34 cellular contexts compared by ENCODE assay signal in the genomic region with DNA sequence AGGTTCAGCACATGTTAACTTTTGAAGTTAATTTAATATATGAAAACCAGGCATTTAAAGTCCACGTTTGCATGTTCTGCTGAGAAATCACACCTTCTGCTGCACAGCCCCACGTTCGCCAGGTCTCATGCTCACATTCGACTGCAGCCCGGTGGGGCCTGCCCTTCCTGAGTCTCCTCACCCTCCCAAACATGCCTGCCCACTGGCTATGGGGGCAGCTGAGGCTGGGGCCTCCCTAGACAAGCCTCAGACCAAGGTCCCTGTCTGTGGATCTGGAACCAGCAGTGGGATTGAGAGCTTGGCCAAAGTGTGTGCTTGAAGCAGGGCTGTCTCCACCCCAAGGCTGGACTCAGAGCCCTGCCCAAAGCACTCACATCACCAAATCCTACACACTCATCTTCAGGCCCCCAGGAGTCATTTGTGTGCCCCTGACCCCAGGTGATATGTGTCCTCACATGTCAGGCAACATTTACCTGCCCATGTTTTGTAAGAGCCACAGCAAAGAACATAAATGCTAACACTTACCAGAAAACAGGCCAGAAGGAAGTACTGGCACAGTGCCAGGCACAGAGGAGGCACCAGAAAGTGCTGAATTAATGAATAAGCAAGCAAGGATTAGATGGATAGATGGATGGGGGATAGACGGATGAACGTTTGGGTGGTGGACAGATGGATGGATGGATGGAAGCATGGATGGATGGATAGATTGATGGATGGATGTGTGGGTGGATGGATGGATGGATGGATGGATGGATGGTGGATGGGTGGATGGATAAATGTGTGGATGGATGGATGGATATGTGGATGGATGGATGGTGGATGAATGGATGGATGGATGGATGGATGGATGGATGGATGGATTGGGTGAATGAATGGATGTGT.
"Had no signal": no experiment of that assay in that cellular context is flagged by ENCODE, and none has a peak within 500 bp of the region (broad histone marks: within the 10 kb centered on the region; RNA-seq: fewer than 3 reads in every experiment).

No MANE protein-coding gene starts in this region.

- FAIRE-seq: RCC 7860 had no signal

- H3K27me3 Mint-ChIP-seq: activated CD4-positive, alpha-beta memory T cell treated with anti-CD3 and anti-CD28 coated beads, Interleukin-2, amount 10 ng/mL, durations not matched to agents 7 days and 5 days; activated naive CD8-positive, alpha-beta T cell treated with anti-CD3 and anti-CD28 coated beads, Interleukin-2, amount 10 ng/mL, durations not matched to agents 7 days and 5 days had no signal

- H3K27ac Mint-ChIP-seq: activated B cell treated with CpG ODN at 0.5 μM for 24 hours; activated CD4-positive, alpha-beta memory T cell treated with anti-CD3 and anti-CD28 coated beads, Interleukin-2, amount 10 ng/mL, durations not matched to agents 7 days and 5 days; activated CD8-positive, alpha-beta memory T cell treated with anti-CD3 and anti-CD28 coated beads, Interleukin-2, amount 10 ng/mL, durations not matched to agents 7 days and 5 days; activated naive CD4-positive, alpha-beta T cell treated with anti-CD3 and anti-CD28 coated beads, Interleukin-2, amount 50 U/mL, for 24 hours; activated naive CD8-positive, alpha-beta T cell treated with anti-CD3 and anti-CD28 coated beads, Interleukin-2, amount 10 ng/mL, durations not matched to agents 7 days and 5 days had no signal

- H3K4me3 Mint-ChIP-seq: activated B cell treated with CpG ODN at 0.5 μM for 24 hours; activated CD4-positive, alpha-beta memory T cell treated with anti-CD3 and anti-CD28 coated beads, Interleukin-2, amount 10 ng/mL, durations not matched to agents 7 days and 5 days; activated CD8-positive, alpha-beta memory T cell treated with anti-CD3 and anti-CD28 coated beads, Interleukin-2, amount 10 ng/mL, durations not matched to agents 7 days and 5 days; activated naive CD4-positive, alpha-beta T cell treated with anti-CD3 and anti-CD28 coated beads, Interleukin-2, amount 50 U/mL, for 24 hours; activated naive CD8-positive, alpha-beta T cell treated with anti-CD3 and anti-CD28 coated beads, Interleukin-2, amount 10 ng/mL, durations not matched to agents 7 days and 5 days had no signal

- H3K9me3 ChIP-seq: ascending aorta, MG63 had no signal

- DNase-seq: activated B cell treated with CpG ODN at 0.5 μM for 24 hours; activated CD4-positive, alpha-beta memory T cell treated with anti-CD3 and anti-CD28 coated beads, Interleukin-2, amount 10 ng/mL, durations not matched to agents 7 days and 5 days; activated CD4-positive, alpha-beta T cell treated with anti-CD3 and anti-CD28 coated beads for 1 hour; activated CD4-positive, alpha-beta T cell treated with anti-CD3 and anti-CD28 coated beads for 48 hours; activated CD8-positive, alpha-beta memory T cell treated with anti-CD3 and anti-CD28 coated beads for 24 hours; activated CD8-positive, alpha-beta memory T cell treated with anti-CD3 and anti-CD28 coated beads, Interleukin-2, amount 10 ng/mL, durations not matched to agents 7 days and 5 days; activated CD8-positive, alpha-beta memory T cell treated with anti-CD3 and anti-CD28 coated beads, Interleukin-2, amount 50 U/mL, for 48 hours; activated effector memory CD4-positive, alpha-beta T cell treated with anti-CD3 and anti-CD28 coated beads, Interleukin-2, amount 50 U/mL, for 16 hours; activated naive CD4-positive, alpha-beta T cell treated with Interleukin-2 at 50 U/mL for 16 hours; activated naive CD8-positive, alpha-beta T cell treated with anti-CD3 and anti-CD28 coated beads, Interleukin-2, amount 10 ng/mL, durations not matched to agents 7 days and 5 days; activated T-cell treated with anti-CD3 and anti-CD28 coated beads, Interleukin-2, amount 50 U/mL, for 48 hours; amygdala; Karpas-422; MG63; NCI-H1048; NCI-H1105 treated with DMSO at 0.1 percent for 48 hours; NCI-H1436; NCI-H1694; NCI-H1930; NCI-H2081 treated with DMSO at 0.1 percent for 48 hours; NCI-H510A; NCI-H526; NCI-H748 treated with DMSO at 0.1 percent for 48 hours; NK-92 treated with Interleukin-12 subunit alpha and Interleukin-12 subunit beta, amount 100 ng/mL, for 24 hours; Right ventricle myocardium superior; SW 1271; T-helper 1 cell; T-helper 2 cell; T-helper 9 cell had no signal

- H2AFZ ChIP-seq: PC-9 had no signal

- H3K36me3 ChIP-seq: MG63 had no signal

- H3K27ac ChIP-seq: PC-9, VCaP had no signal

- H3K27me3 ChIP-seq: ascending aorta, MG63 had no signal

- H3K4me3 ChIP-seq: ascending aorta, MG63, PC-9 had no signal

- H3K4me1 Mint-ChIP-seq: activated naive CD4-positive, alpha-beta T cell treated with anti-CD3 and anti-CD28 coated beads, Interleukin-2, amount 50 U/mL, for 24 hours had no signal

- ATAC-seq: activated CD8-positive, alpha-beta memory T cell treated with anti-CD3 and anti-CD28 coated beads, Interleukin-2, amount 10 ng/mL, durations not matched to agents 7 days and 5 days had no signal

- H3K36me3 Mint-ChIP-seq: activated CD8-positive, alpha-beta memory T cell treated with anti-CD3 and anti-CD28 coated beads, Interleukin-2, amount 10 ng/mL, durations not matched to agents 7 days and 5 days; activated naive CD4-positive, alpha-beta T cell treated with anti-CD3 and anti-CD28 coated beads, Interleukin-2, amount 50 U/mL, for 24 hours; activated naive CD8-positive, alpha-beta T cell treated with anti-CD3 and anti-CD28 coated beads, Interleukin-2, amount 10 ng/mL, durations not matched to agents 7 days and 5 days had no signal

- H3K4me2 ChIP-seq: PC-9 had no signal

- H3K9me3 Mint-ChIP-seq: activated B cell treated with CpG ODN at 0.5 μM for 24 hours; activated CD4-positive, alpha-beta memory T cell treated with anti-CD3 and anti-CD28 coated beads, Interleukin-2, amount 10 ng/mL, durations not matched to agents 7 days and 5 days; activated naive CD4-positive, alpha-beta T cell treated with anti-CD3 and anti-CD28 coated beads, Interleukin-2, amount 50 U/mL, for 24 hours; activated naive CD8-positive, alpha-beta T cell treated with anti-CD3 and anti-CD28 coated beads, Interleukin-2, amount 10 ng/mL, durations not matched to agents 7 days and 5 days had no signal
